25 cellular contexts compared by ENCODE assay signal in the genomic region with DNA sequence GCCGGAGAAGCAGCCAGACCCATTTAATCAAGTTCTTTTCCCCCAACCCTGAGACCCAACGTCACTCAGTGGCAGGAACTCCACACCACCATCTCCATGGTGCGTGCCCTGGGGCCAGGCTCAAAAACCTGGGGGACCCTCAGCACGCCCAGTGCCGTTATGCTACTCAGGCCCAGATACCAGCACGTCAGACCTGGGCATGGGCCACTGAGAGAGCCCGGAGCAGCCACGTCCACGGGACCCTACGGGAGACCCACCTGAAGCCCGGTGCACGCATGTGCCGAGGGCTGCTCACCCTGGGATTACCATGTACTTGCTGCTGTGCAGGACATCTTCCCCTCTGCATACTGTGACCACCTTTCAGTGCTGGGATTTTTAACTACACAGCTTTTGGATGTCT. TPM values are rescaled to one million over a fixed set of nuclear protein-coding genes. Genes with fewer than 3 reads are reported as not detected.
DNase-seq lines count a peak whose midpoint lies in the region; ATAC-seq, FAIRE-seq and TF ChIP-seq lines count a peak whose summit lies in the region.
"Had no signal": no experiment of that assay in that cellular context is flagged by ENCODE, and none has a peak within 500 bp of the region (broad histone marks: within the 10 kb centered on the region; RNA-seq: fewer than 3 reads in every experiment).

No MANE protein-coding gene starts in this region.

- no peaks in the 10 kb centered on the region for H3K36me3 Mint-ChIP-seq in activated T-cell treated with anti-CD3 and anti-CD28 coated beads, Interleukin-2, amount 50 U/mL, for 24 hours (ENCODE audit: low read depth)

- no peak for DNase-seq in activated T-cell treated with anti-CD3 and anti-CD28 coated beads, Interleukin-2, amount 50 U/mL, for 24 hours
- no peak for DNase-seq in activated T-cell treated with anti-CD3 and anti-CD28 coated beads for 4 hours
- DNase-seq in GM13977 (ENCODE audit: low spot score), result peak; percentile 14
- no peak for DNase-seq in H1 (ENCODE audit: low read depth in 1 of 2, low spot score in 2 of 2)
- peak; percentile 67 for DNase-seq in osteoblast (ENCODE audit: insufficient read length, low spot score, missing footprints)
- DNase-seq in stomach, result no peak
- DNase-seq: Calu3, DMS79 treated with DMSO at 0.1 percent for 48 hours, GF-D8, IMR-90, KG1, MG63, NCI-H1105 treated with DMSO at 0.1 percent for 48 hours, NCI-H2029, NCI-H446, NCI-H524 treated with DMSO at 0.1 percent for 48 hours, NCI-H774, PC-3, SHP77 had no signal

- POLR2A ChIA-PET in H1 (lab: Charles Lee; ENCODE audit: partially characterized antibody), result interaction anchor here (1.0 to 2.3 kb wide), 3 partner anchors 9 to 57 kb away, joined by 3 to 5 read pairs (median 3); partner anchors contain the start of gene TNFRSF6B

- intact Hi-C loops in stomach (cut with DNase I; ENCODE audit: low total_unique reads), result no loop called here

- H3K27ac ChIP-seq in H1 (ENCODE audit: low read depth, low read length), result no peak overlapping the region
- H3K27ac ChIP-seq in osteoblast (ENCODE audit: low read depth, low read length), result no peak overlapping the region
- H3K27ac ChIP-seq in stomach, result no peak overlapping the region
- H3K27ac ChIP-seq: 22Rv1, C4-2B had no signal

- H3K9ac ChIP-seq in H1 (replicated peaks in 1 of 4; ENCODE audit: extremely low read depth in 1 of 4, low read depth in 3 of 4, low read length in 3 of 4), result no peak overlapping the region

- H3K4me2 ChIP-seq in H1 (ENCODE audit: insufficient read depth in 1 of 2, low read depth in 2 of 2, low read length in 2 of 2) (no peak overlapping the region), osteoblast (ENCODE audit: insufficient read depth, low read length) (no peak overlapping the region)

- no peak overlapping the region; the same call in 1 of the 2 replicates for H2AK5ac ChIP-seq in H1 (ENCODE audit: low read depth, low read length)

- H4K8ac ChIP-seq in H1 (ENCODE audit: extremely low read depth, insufficient read depth, low read length), result peak overlapping the region; percentile 38; the same call in 1 of the 2 replicates

- H4K5ac ChIP-seq in H1 (ENCODE audit: insufficient read length, low read depth, low read length), result no peak overlapping the region

- H2BK20ac ChIP-seq in H1 (ENCODE audit: low read length), result no peak overlapping the region

- H3K18ac ChIP-seq in H1 (ENCODE audit: extremely low read depth, low read length), result no peak overlapping the region

- H3K4me1 ChIP-seq in H1 (replicated peaks in 1 of 4; ENCODE audit: control insufficient read depth in 3 of 4, insufficient read depth in 4 of 4, low read length in 3 of 4), result peaks cover 0 to 16% (median 4%) of the 10 kb centered on the region in 4 experiments; a peak in 6 of 7 replicates
- no peaks in the 10 kb centered on the region for H3K4me1 ChIP-seq in osteoblast (ENCODE audit: insufficient read depth, low read length)
- no peaks in the 10 kb centered on the region for H3K4me1 ChIP-seq in stomach

- H2BK120ac ChIP-seq in H1 (replicated peaks; ENCODE audit: low read depth, low read length), result no peak overlapping the region

- H2AFZ ChIP-seq in H1 (ENCODE audit: low read length), result no peak overlapping the region
- H2AFZ ChIP-seq in osteoblast (ENCODE audit: low read length), result no peak overlapping the region

- CTCF ChIA-PET in H1 (lab: Charles Lee; ENCODE audit: partially characterized antibody), result interaction anchor here (0.7 to 4.4 kb wide), 5 partner anchors 14 to 220 kb away, joined by 3 to 17 read pairs (median 3); partner anchors contain the start of gene SLC2A4RG

- H3K36me3 ChIP-seq in H1 (ENCODE audit: control insufficient read depth in 2 of 4, insufficient read depth in 4 of 4, low read length in 3 of 4) (no peaks in the 10 kb centered on the region; a peak in 1 of 8 replicates), osteoblast (ENCODE audit: insufficient read depth, low read length) (no peaks in the 10 kb centered on the region), stomach (peaks cover 0 to 9% (median 2%) of the 10 kb centered on the region in 4 donors)
- H3K36me3 ChIP-seq: MG63 had no signal

- TF ChIP-seq CTCF in GM13977 (IDR thresholded peaks at IDR 0.05; ENCODE audit: extremely low read depth, insufficient read depth, missing control alignments) (no peak), H1 (IDR thresholded peaks at IDR 0.05; ENCODE audit: control extremely low read depth in 1 of 3, insufficient read depth in 1 of 3, low read depth in 1 of 3, low read length in 3 of 3) (no peak), osteoblast (IDR thresholded peaks at IDR 0.05; ENCODE audit: extremely low read depth, low read depth, low read length) (no peak), stomach (IDR thresholded peaks at IDR 0.05) (no peak)

- H2BK15ac ChIP-seq in H1 (ENCODE audit: low read length), result no peak overlapping the region

- in situ Hi-C loops in GM13977 (cut with MboI; ENCODE audit: low pct_unique_long_range_greater_than_20kb, low sequenced_read_pairs, unreplicated experiment), result no loop called here

- H3K23ac ChIP-seq in H1 (ENCODE audit: insufficient read length), result no peak overlapping the region

- WGBS in H1 (ENCODE audit: extremely low coverage in 1 of 2, insufficient coverage in 1 of 2, insufficient read length in 1 of 2, insufficient replicate concordance in 2 of 2, low coverage in 1 of 2, low lambda C conversion rate in 2 of 2, missing lambda C conversion rate in 1 of 2), 2 experiments, result 94% methylated on average over 13 of the region's 13 CpGs; no CpG with 5 or more reads in 1 of the 2 experiments
- 91 to 93% (median 91%) methylated on average over 11 to 13 of the region's 13 CpGs for WGBS in stomach, 5 donors

- H3K4me3 Mint-ChIP-seq in activated T-cell treated with anti-CD3 and anti-CD28 coated beads, Interleukin-2, amount 50 U/mL, for 24 hours, result no peak overlapping the region
- H3K4me3 Mint-ChIP-seq: B cell had no signal

- no peak overlapping the region for H2BK12ac ChIP-seq in H1 (ENCODE audit: low read depth, low read length)

- H3K27me3 Mint-ChIP-seq in activated T-cell treated with anti-CD3 and anti-CD28 coated beads, Interleukin-2, amount 50 U/mL, for 24 hours, result no peaks in the 10 kb centered on the region

- H3K27ac Mint-ChIP-seq in activated T-cell treated with anti-CD3 and anti-CD28 coated beads, Interleukin-2, amount 50 U/mL, for 24 hours, result peak overlapping the region; percentile 22
- H3K27ac Mint-ChIP-seq: B cell had no signal

- no peaks in the 10 kb centered on the region for H3K79me2 ChIP-seq in H1 (ENCODE audit: control insufficient read depth in 1 of 2, insufficient read depth in 2 of 2, low read length in 2 of 2)
- H3K79me2 ChIP-seq in osteoblast (ENCODE audit: insufficient read depth, low read length), result no peaks in the 10 kb centered on the region

- H3K14ac ChIP-seq in H1 (ENCODE audit: insufficient read length), result no peak overlapping the region

- H3K79me1 ChIP-seq in H1 (ENCODE audit: low read depth, low read length), result no peaks in the 10 kb centered on the region; the same call in 1 of the 2 replicates

- H4K91ac ChIP-seq in H1 (replicated peaks; ENCODE audit: insufficient read length, low read length), result no peak overlapping the region

- no peak overlapping the region for H3K56ac ChIP-seq in H1 (replicated peaks; ENCODE audit: insufficient read length, low read depth, low read length)

- H3K9me3 Mint-ChIP-seq in activated T-cell treated with anti-CD3 and anti-CD28 coated beads, Interleukin-2, amount 50 U/mL, for 24 hours, result no peaks in the 10 kb centered on the region

- H4K20me1 ChIP-seq in H1 (replicated peaks in 1 of 2; ENCODE audit: control insufficient read depth in 1 of 2, insufficient read depth in 2 of 2, low read length in 2 of 2), result peaks cover 0 to 2% of the 10 kb centered on the region in 2 experiments
- no peaks in the 10 kb centered on the region for H4K20me1 ChIP-seq in osteoblast (ENCODE audit: insufficient read depth, low read length)

- FAIRE-seq in H1 (lab: Jason Lieb, UNC), result no peak
- FAIRE-seq: GM12891, H54 had no signal

- no peaks in the 10 kb centered on the region for H3K27me3 ChIP-seq in H1 (replicated peaks in 1 of 4; ENCODE audit: control insufficient read depth in 3 of 4, extremely low read depth in 1 of 4, insufficient read depth in 3 of 4, low read length in 3 of 4)
- H3K27me3 ChIP-seq in osteoblast (ENCODE audit: insufficient read depth, low read length), result no peaks in the 10 kb centered on the region
- no peaks in the 10 kb centered on the region for H3K27me3 ChIP-seq in stomach
- H3K27me3 ChIP-seq: MG63 had no signal

- no peak overlapping the region for H3K4ac ChIP-seq in H1 (replicated peaks; ENCODE audit: insufficient read length, low read depth, low read length)

- H3K4me3 ChIP-seq in H1 (ENCODE audit: extremely low read depth in 1 of 4, insufficient read depth in 2 of 4, low read depth in 3 of 4, low read length in 4 of 4), result no peak overlapping the region
- H3K4me3 ChIP-seq in osteoblast (ENCODE audit: insufficient read depth, low read length), result no peak overlapping the region
- H3K4me3 ChIP-seq in stomach, result no peak overlapping the region
- H3K4me3 ChIP-seq: MG63 had no signal

- H3K23me2 ChIP-seq in H1 (ENCODE audit: low read depth, low read length), result no peaks in the 10 kb centered on the region

- no peak for TF ChIP-seq RAD21 in H1 (IDR thresholded peaks at IDR 0.05 in 1 of 2, conservative IDR thresholded peaks at IDR 0.05 in 1 of 2; ENCODE audit: low read depth in 2 of 2, low read length in 2 of 2)

- TF ChIP-seq EP300 in H1 (IDR thresholded peaks at IDR 0.05; ENCODE audit: borderline replicate concordance in 1 of 2, low read depth in 2 of 2, low read length in 2 of 2) (no peak), stomach (IDR thresholded peaks at IDR 0.05) (no peak)

- H3K9me3 ChIP-seq in H1 (ENCODE audit: insufficient read depth in 2 of 2, low read depth in 1 of 2, low read length in 1 of 2) (no peaks in the 10 kb centered on the region), osteoblast (ENCODE audit: low read depth, low read length) (no peaks in the 10 kb centered on the region), stomach (no peaks in the 10 kb centered on the region)
- H3K9me3 ChIP-seq: MG63 had no signal

- TF ChIP-seq POLR2A in H1 (IDR thresholded peaks at IDR 0.05; ENCODE audit: control extremely low read depth in 1 of 2, low read depth in 2 of 2, low read length in 2 of 2), result no peak
- TF ChIP-seq POLR2A in stomach (IDR thresholded peaks at IDR 0.05), result no peak

- no peak overlapping the region for H2BK5ac ChIP-seq in H1 (ENCODE audit: low read depth, low read length)

- ATAC-seq in HG02571 (IDR thresholded peaks at IDR 0.05; ENCODE audit: unreplicated experiment), result no peak
- ATAC-seq: PC-3 had no signal

- H3K4me1 Mint-ChIP-seq in activated T-cell treated with anti-CD3 and anti-CD28 coated beads, Interleukin-2, amount 50 U/mL, for 24 hours (ENCODE audit: low read depth), result peaks cover 28% of the 10 kb centered on the region
- H3K4me1 Mint-ChIP-seq: B cell had no signal

RNA-seq across cellular contexts. Expression of gene SLC2A4RG, which starts 13.8 kb away (rescaled TPM):
- 25.0 and 29.1 TPM in 2 replicates for total RNA-seq in H1 (2021; fragmentation: NEBNext Ultra II Directional; extraction: Animal tissue kit (Norgen Biotek cat#: 25700))
- polyA plus RNA-seq in H1 (2011; rRNA removed) (15.9 and 32.9 TPM in 2 replicates), stomach (10 to 100 TPM; 40.1 to 76.9 (median 57.4) TPM)
- 25.5 TPM for polyA plus RNA-seq in H1 (2011; cell fraction: cytosol; rRNA removed)
- polyA plus RNA-seq in H1 (2011; cell fraction: nucleus; rRNA removed), result 164 TPM
- polyA plus RNA-seq in H1 (2012, experiment 1 of 2), result 12.2 to 32.2 TPM (median 25.5 TPM) in 4 replicates
- polyA plus RNA-seq in H1 (2012, experiment 2 of 2), result 12.8 TPM
- 33.5 TPM for polyA plus RNA-seq in H1 (2013, experiment 1 of 2)
- 30.8 TPM for polyA plus RNA-seq in H1 (2013, experiment 2 of 2)
- polyA minus RNA-seq in H1 (2011; rRNA and poly(A)+ RNA removed), result 2.3 and 2.8 TPM in 2 replicates
- polyA minus RNA-seq in H1 (2011; cell fraction: cytosol; rRNA and poly(A)+ RNA removed), result 14.1 TPM
- polyA minus RNA-seq in H1 (2011; cell fraction: nucleus; rRNA and poly(A)+ RNA removed), result 22.7 TPM
- total RNA-seq in osteoblast (27.5 and 29.5 TPM in 2 replicates), stomach (10 to 100 TPM in 3 of 5 donors, 1 to 10 TPM in 2; 7.1 to 60.5 (median 25.9) TPM)

RNA-seq across cellular contexts. Expression of gene LIME1, which starts 16.9 kb away (rescaled TPM):
- 3.3 and 4.5 TPM in 2 replicates for total RNA-seq in H1 (2021; fragmentation: NEBNext Ultra II Directional; extraction: Animal tissue kit (Norgen Biotek cat#: 25700))
- polyA plus RNA-seq in H1 (2011; rRNA removed), result 5.9 and 9.5 TPM in 2 replicates
- 4.9 TPM for polyA plus RNA-seq in H1 (2011; cell fraction: cytosol; rRNA removed)
- polyA plus RNA-seq in H1 (2011; cell fraction: nucleus; rRNA removed), result 19.4 TPM
- 2.2 to 3.8 TPM (median 2.7 TPM) in 4 replicates for polyA plus RNA-seq in H1 (2012, experiment 1 of 2)
- polyA plus RNA-seq in H1 (2012, experiment 2 of 2), result 3.0 TPM
- polyA plus RNA-seq in H1 (2013, experiment 1 of 2), result 1.8 TPM
- polyA plus RNA-seq in H1 (2013, experiment 2 of 2), result 1.7 TPM
- polyA minus RNA-seq in H1 (2011; rRNA and poly(A)+ RNA removed), result 0.28 and 0.37 TPM in 2 replicates
- 4.0 TPM for polyA minus RNA-seq in H1 (2011; cell fraction: cytosol; rRNA and poly(A)+ RNA removed)
- polyA minus RNA-seq in H1 (2011; cell fraction: nucleus; rRNA and poly(A)+ RNA removed), result 5.9 TPM
- 1.8 and 2.9 TPM in 2 replicates for total RNA-seq in osteoblast
- 100 to 1,000 TPM in 1 of 5 donors, 10 to 100 TPM in 2, 1 to 10 TPM in 2; 3.6 to 117 (median 16.8) TPM for total RNA-seq in stomach
- 10 to 100 TPM; 17.1 to 24.3 (median 19.9) TPM for polyA plus RNA-seq in stomach

RNA-seq across cellular contexts. Expression of gene ZGPAT, which starts 45.5 kb away (rescaled TPM):
- 21.4 and 24.9 TPM in 2 replicates for total RNA-seq in H1 (2021; fragmentation: NEBNext Ultra II Directional; extraction: Animal tissue kit (Norgen Biotek cat#: 25700))
- polyA plus RNA-seq in H1 (2011; rRNA removed), result 14.5 and 21.5 TPM in 2 replicates
- 26.6 TPM for polyA plus RNA-seq in H1 (2011; cell fraction: cytosol; rRNA removed)
- 43.9 TPM for polyA plus RNA-seq in H1 (2011; cell fraction: nucleus; rRNA removed)
- 18.6 to 26.7 TPM (median 25.5 TPM) in 4 replicates for polyA plus RNA-seq in H1 (2012, experiment 1 of 2)
- polyA plus RNA-seq in H1 (2012, experiment 2 of 2), result 13.2 TPM
- polyA plus RNA-seq in H1 (2013, experiment 1 of 2), result 10.7 TPM
- 11.2 TPM for polyA plus RNA-seq in H1 (2013, experiment 2 of 2)
- 7.0 and 8.0 TPM in 2 replicates for polyA minus RNA-seq in H1 (2011; rRNA and poly(A)+ RNA removed)
- polyA minus RNA-seq in H1 (2011; cell fraction: cytosol; rRNA and poly(A)+ RNA removed), result 13.4 TPM
- 11.9 TPM for polyA minus RNA-seq in H1 (2011; cell fraction: nucleus; rRNA and poly(A)+ RNA removed)
- 15.6 and 18.8 TPM in 2 replicates for total RNA-seq in osteoblast
- total RNA-seq in stomach, result 10 to 100 TPM; 12.3 to 49.6 (median 39.3) TPM
- polyA plus RNA-seq in stomach, result 10 to 100 TPM; 29.9 to 41.7 (median 37.7) TPM

RNA-seq across cellular contexts. Expression of gene ARFRP1, which starts 45.6 kb away (rescaled TPM):
- total RNA-seq in H1 (2021; fragmentation: NEBNext Ultra II Directional; extraction: Animal tissue kit (Norgen Biotek cat#: 25700)), result 21.9 and 22.9 TPM in 2 replicates
- polyA plus RNA-seq in H1 (2011; rRNA removed) (12.9 and 19.4 TPM in 2 replicates), stomach (10 to 100 TPM; 30.2 to 56.2 (median 35.9) TPM)
- 23.2 TPM for polyA plus RNA-seq in H1 (2011; cell fraction: cytosol; rRNA removed)
- polyA plus RNA-seq in H1 (2011; cell fraction: nucleus; rRNA removed), result 32.0 TPM
- polyA plus RNA-seq in H1 (2012, experiment 1 of 2), result 12.3 to 20.2 TPM (median 18.9 TPM) in 4 replicates
- polyA plus RNA-seq in H1 (2012, experiment 2 of 2), result 9.1 TPM
- polyA plus RNA-seq in H1 (2013, experiment 1 of 2), result 7.5 TPM
- 7.8 TPM for polyA plus RNA-seq in H1 (2013, experiment 2 of 2)
- 12.9 and 15.4 TPM in 2 replicates for polyA minus RNA-seq in H1 (2011; rRNA and poly(A)+ RNA removed)
- 10.6 TPM for polyA minus RNA-seq in H1 (2011; cell fraction: cytosol; rRNA and poly(A)+ RNA removed)
- polyA minus RNA-seq in H1 (2011; cell fraction: nucleus; rRNA and poly(A)+ RNA removed), result 34.7 TPM
- total RNA-seq in osteoblast (21.7 and 23.0 TPM in 2 replicates), stomach (100 to 1,000 TPM in 1 of 5 donors, 10 to 100 TPM in 3, 1 to 10 TPM in 1; 7.6 to 103 (median 35.8) TPM)

RNA-seq across cellular contexts. Expression of gene TNFRSF6B, which starts 56.9 kb away (rescaled TPM):
- not detected in 2 replicates for total RNA-seq in H1 (2021; fragmentation: NEBNext Ultra II Directional; extraction: Animal tissue kit (Norgen Biotek cat#: 25700))
- 3.1 and 5.4 TPM in 2 replicates for polyA plus RNA-seq in H1 (2011; rRNA removed)
- 2.5 TPM for polyA plus RNA-seq in H1 (2011; cell fraction: cytosol; rRNA removed)
- 16.8 TPM for polyA plus RNA-seq in H1 (2011; cell fraction: nucleus; rRNA removed)
- 0.27 to 1.6 TPM (median 0.43 TPM) in 3 of 4 replicates, not detected in the other for polyA plus RNA-seq in H1 (2012, experiment 1 of 2)
- polyA plus RNA-seq in H1 (2012, experiment 2 of 2), result 0.39 TPM
- polyA plus RNA-seq in H1 (2013, experiment 1 of 2), result 0.75 TPM
- polyA plus RNA-seq in H1 (2013, experiment 2 of 2), result 0.96 TPM
- polyA minus RNA-seq in H1 (2011; rRNA and poly(A)+ RNA removed), result not detected in 2 replicates
- not detected for polyA minus RNA-seq in H1 (2011; cell fraction: cytosol; rRNA and poly(A)+ RNA removed)
- polyA minus RNA-seq in H1 (2011; cell fraction: nucleus; rRNA and poly(A)+ RNA removed), result 1.1 TPM
- total RNA-seq in osteoblast, result 2.1 and 2.9 TPM in 2 replicates
- total RNA-seq in stomach, result 10 to 100 TPM in 1 of 5 donors, 1 to 10 TPM in 3, not detected in 1; 1.1 to 16.9 (median 3.2) TPM
- 10 to 100 TPM in 1 of 3 donors, 1 to 10 TPM in 2; 8.5 to 26.2 (median 9.5) TPM for polyA plus RNA-seq in stomach
- total RNA-seq: B cell, Calu3 had no signal

Comparison
In these comparisons a context has a peak if more than half of its experiments do, and no peak if none do; other contexts are left out.
1. DNase-seq: peak in GM13977 (single experiment) and osteoblast (single experiment); none in activated T-cell treated with anti-CD3 and anti-CD28 coated beads, Interleukin-2, amount 50 U/mL, for 24 hours (single experiment), activated T-cell treated with anti-CD3 and anti-CD28 coated beads for 4 hours (single experiment), H1 (0 of 2) and stomach (single experiment).